Comparison of ENCODE assay signal across 1 cellular context in the genomic region with DNA sequence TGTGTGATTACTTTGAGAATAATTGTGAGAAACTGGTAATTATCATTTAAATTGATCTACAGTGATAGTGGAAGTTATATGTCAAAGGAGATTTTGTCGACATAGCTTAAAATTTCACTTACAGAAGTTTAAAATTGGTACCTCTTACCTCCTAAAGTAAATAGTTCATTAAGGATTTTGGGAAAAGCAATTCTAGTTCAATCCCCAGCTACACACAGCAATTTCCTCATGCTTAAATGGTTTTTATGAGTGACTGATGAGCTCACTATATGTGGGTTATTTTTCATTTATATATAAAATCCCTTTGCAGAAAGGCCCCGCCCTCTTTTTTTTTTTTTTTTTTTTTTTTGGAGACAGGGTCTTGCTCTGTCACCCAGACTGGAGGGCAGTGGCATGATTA.
TF ChIP-seq lines count a peak whose summit lies in the region.

No MANE protein-coding gene starts in this region.

TF ChIP-seq in IMR-90, 13 proteins besides CTCF, POLR2A, EP300 and RAD21:
- peak; percentile 41; the same call in 1 of the 2 replicates for TF ChIP-seq MAFK (IDR thresholded peaks at IDR 0.05; ENCODE audit: low read depth, low read length)
- TF ChIP-seq NFE2L2 (IDR thresholded peaks at IDR 0.05; ENCODE audit: low read depth, low read length), result no peak
